In the genomic region with DNA sequence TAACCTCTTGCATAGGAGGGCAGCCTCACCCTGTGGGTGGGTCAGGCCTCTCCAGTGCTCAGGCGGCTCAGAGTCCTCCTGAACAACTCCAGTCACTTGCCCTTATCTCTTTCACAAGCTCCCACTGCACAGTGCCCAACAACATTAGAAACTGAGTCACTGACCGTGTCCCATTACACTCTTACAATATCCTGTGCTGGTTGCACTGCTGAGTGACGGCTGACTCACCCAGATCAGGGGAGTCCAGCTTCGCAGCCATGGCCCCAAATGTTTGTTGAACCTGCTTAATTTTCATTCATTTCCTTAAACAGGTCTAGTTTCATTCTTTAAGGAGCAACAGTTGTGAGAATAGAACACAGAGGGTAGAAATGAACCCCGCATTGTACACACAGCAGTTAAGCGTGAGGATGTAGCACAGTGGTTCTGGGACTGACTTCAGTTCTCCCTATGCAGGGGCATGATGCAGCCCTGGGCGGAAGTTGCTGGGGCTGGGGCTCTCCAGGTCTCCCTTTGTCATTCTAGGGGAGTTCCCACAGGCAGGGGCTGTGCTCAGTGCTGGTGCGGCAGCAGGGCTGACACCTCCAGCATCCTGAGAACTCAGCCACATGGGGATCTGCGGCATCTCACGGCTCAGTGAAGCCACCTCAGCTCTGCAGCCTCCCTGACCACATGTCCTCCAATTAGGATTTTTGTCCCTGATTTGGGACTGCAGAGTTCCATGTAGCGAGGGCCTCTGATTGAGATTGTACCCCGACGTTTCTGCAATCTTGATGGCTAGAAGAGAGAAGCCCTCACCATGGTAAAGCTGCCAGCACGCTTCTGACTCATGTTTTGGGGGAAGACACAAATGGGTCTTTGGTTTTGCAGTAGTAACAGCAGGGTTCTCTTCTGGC, we compare ENCODE assay signal across 8 cellular contexts. TPM values are rescaled to one million over a fixed set of nuclear protein-coding genes. Genes with fewer than 3 reads are reported as not detected.
DNase-seq lines count a peak whose midpoint lies in the region; ATAC-seq and TF ChIP-seq lines count a peak whose summit lies in the region.

No MANE protein-coding gene starts in this region.

- no peaks in the 10 kb centered on the region for H3K9me2 ChIP-seq in hepatocyte (replicated peaks; ENCODE audit: insufficient read depth)

- no peak overlapping the region for H3K4me3 ChIP-seq in breast epithelium
- no peak overlapping the region for H3K4me3 ChIP-seq in hepatocyte

- POLR2A ChIA-PET in MCF 10A (lab: Yijun Ruan, JAX): no interaction called here

- peak; percentile 66 for DNase-seq in MCF 10A (ENCODE audit: unreplicated experiment)
- no peak for DNase-seq in breast epithelium (ENCODE audit: low spot score in 2 of 2)
- peak; percentile 92 for DNase-seq in activated CD8-positive, alpha-beta memory T cell treated with anti-CD3 and anti-CD28 coated beads for 24 hours
- DNase-seq in fibroblast of peridontal ligament (ENCODE audit: extremely low read depth): peak; percentile 50
- DNase-seq in stimulated activated CD8-positive, alpha-beta memory T cell treated with anti-CD3 and anti-CD28 coated beads, Interleukin-15, amount 100 ng/mL, for 4 hours (ENCODE audit: low read depth in 2 of 2): peak; percentile 65 to 81
- DNase-seq in Ammon's horn (ENCODE audit: low spot score): no peak
- no peak for DNase-seq in hepatocyte (ENCODE audit: low spot score)

- H2AFZ ChIP-seq in hepatocyte: no peak overlapping the region

- no peak overlapping the region for H3K4me2 ChIP-seq in hepatocyte

- no peaks in the 10 kb centered on the region for H3K27me3 Mint-ChIP-seq in MCF 10A (ENCODE audit: insufficient read depth, unreplicated experiment)

- no peak overlapping the region for H3K27ac Mint-ChIP-seq in MCF 10A (ENCODE audit: low read depth, unreplicated experiment)

- no peak overlapping the region for H3K4me3 Mint-ChIP-seq in MCF 10A (ENCODE audit: unreplicated experiment)

- H3K4me1 ChIP-seq in breast epithelium: no peaks in the 10 kb centered on the region
- H3K4me1 ChIP-seq in hepatocyte (ENCODE audit: insufficient read depth): no peaks in the 10 kb centered on the region

- H3K36me3 ChIP-seq in breast epithelium (no peaks in the 10 kb centered on the region), hepatocyte (replicated peaks; ENCODE audit: insufficient read depth, low read depth) (no peaks in the 10 kb centered on the region)

- no peaks in the 10 kb centered on the region for H3K79me2 ChIP-seq in hepatocyte

- H3K27ac ChIP-seq in breast epithelium: no peak overlapping the region
- no peak overlapping the region for H3K27ac ChIP-seq in hepatocyte

- WGBS in hepatocyte (ENCODE audit: low lambda C conversion rate, missing lambda C conversion rate): 94% methylated on average over 14 of the region's 14 CpGs

- peaks cover under 1% of the 10 kb centered on the region for H3K36me3 Mint-ChIP-seq in MCF 10A (ENCODE audit: insufficient read depth, unreplicated experiment)

- H3K4me1 Mint-ChIP-seq in MCF 10A (ENCODE audit: insufficient read depth, unreplicated experiment): peaks cover 7% of the 10 kb centered on the region

- no peak for TF ChIP-seq CTCF in MCF 10A (IDR thresholded peaks at IDR 0.05; ENCODE audit: unreplicated experiment)
- TF ChIP-seq CTCF in breast epithelium (IDR thresholded peaks at IDR 0.05): no peak
- TF ChIP-seq CTCF in hepatocyte (IDR thresholded peaks at IDR 0.05; ENCODE audit: poor library complexity): no peak

- H3K27me3 ChIP-seq in breast epithelium (no peaks in the 10 kb centered on the region), hepatocyte (no peaks in the 10 kb centered on the region)

- H3K9me3 ChIP-seq in breast epithelium: peaks cover 0 to 14% of the 10 kb centered on the region in 2 donors
- no peaks in the 10 kb centered on the region for H3K9me3 ChIP-seq in hepatocyte (ENCODE audit: low read depth)

- no TSS peak for BruUV-seq in MCF 10A (replicated peaks; lab: Mats Ljungman, UMichigan)

- ATAC-seq in HG03457 (IDR thresholded peaks at IDR 0.05; ENCODE audit: unreplicated experiment): peak; percentile 85

- CTCF ChIA-PET in MCF 10A (lab: Yijun Ruan, JAX): interaction anchor here (0.9 kb wide), 1 partner anchor 12 kb away, joined by 3 read pairs; no protein-coding TSS in a partner anchor

- no peak for TF ChIP-seq POLR2A in breast epithelium (IDR thresholded peaks at IDR 0.05)

- intact Hi-C loops in MCF 10A (cut with micrococcal nuclease) (no loop called here), breast epithelium (cut with DNase I; ENCODE audit: low total_unique reads) (no loop called here)

- H3K9me3 Mint-ChIP-seq in MCF 10A (ENCODE audit: unreplicated experiment): no peaks in the 10 kb centered on the region

- no peaks in the 10 kb centered on the region for H4K20me1 ChIP-seq in hepatocyte (ENCODE audit: insufficient read depth, poor library complexity, severe bottlenecking)

RNA-seq across cellular contexts. Expression of a gene that starts 16.1 kb away (rescaled TPM):
- 0.10 and 0.14 TPM in 2 replicates for total RNA-seq in MCF 10A (2022)
- under 1 TPM; 0.32 to 0.66 (median 0.59) TPM for total RNA-seq in breast epithelium
- 0.20 and 0.44 TPM in 2 replicates for total RNA-seq in hepatocyte
- 0.42 TPM in 1 of 2 replicates, not detected in the other for polyA plus RNA-seq in hepatocyte

Comparison
In these comparisons a context has a peak if more than half of its experiments do, and no peak if none do; other contexts are left out.
1. DNase-seq: peak in MCF 10A (single experiment), activated CD8-positive, alpha-beta memory T cell treated with anti-CD3 and anti-CD28 coated beads for 24 hours (single experiment), fibroblast of peridontal ligament (single experiment) and stimulated activated CD8-positive, alpha-beta memory T cell treated with anti-CD3 and anti-CD28 coated beads, Interleukin-15, amount 100 ng/mL, for 4 hours (2 of 2); none in breast epithelium (0 of 2), Ammon's horn (single experiment) and hepatocyte (single experiment).